Comparison of ENCODE assay signal across 8 cellular contexts in genomic region chr3:153159771-153160397, GRCh38. TPM values are rescaled to one million over a fixed set of nuclear protein-coding genes. Genes with fewer than 3 reads are reported as not detected.
A peak's percentile ranks its signal among the peaks of the same experiment; 100 is the strongest.
DNase-seq lines count a peak whose midpoint lies in the region; ATAC-seq and TF ChIP-seq lines count a peak whose summit lies in the region.

No MANE protein-coding gene starts in this region.

- peak overlapping the region; percentile 94 for H3K4me3 ChIP-seq in GM12865 (ENCODE audit: low read depth, low read length)
- H3K4me3 ChIP-seq in WI38 (ENCODE audit: low read depth, low read length), result peak overlapping the region; percentile 68
- H3K4me3 ChIP-seq in skeletal muscle cell (ENCODE audit: low read depth, low read length), result peak overlapping the region; percentile 78

- TF ChIP-seq CTCF in GM12865 (IDR thresholded peaks at IDR 0.05; ENCODE audit: insufficient read depth, low read depth, low read length, missing control alignments) (no peak), WI38 (IDR thresholded peaks at IDR 0.05; ENCODE audit: low read depth, low read length) (no peak), foreskin keratinocyte (conservative IDR thresholded peaks at IDR 0.05) (no peak)

- peak overlapping the region; percentile 98 for H3K27ac ChIP-seq in foreskin keratinocyte

- ATAC-seq in foreskin keratinocyte, result no peak
- ATAC-seq in HG02642 (IDR thresholded peaks at IDR 0.05; ENCODE audit: poor library complexity, unreplicated experiment), result no peak

- no peaks in the 10 kb centered on the region for H3K27me3 ChIP-seq in foreskin keratinocyte

- peaks cover 14% of the 10 kb centered on the region for H3K4me1 ChIP-seq in foreskin keratinocyte

- DNase-seq in GM12865 (ENCODE audit: low read depth) (no peak), foreskin keratinocyte (no peak), skeletal muscle cell (ENCODE audit: low read depth) (no peak), NCI-H2196 treated with DMSO at 0.1 percent for 48 hours (lab: John Stamatoyannopoulos, UW; ENCODE audit: unreplicated experiment) (no peak), cerebellum (ENCODE audit: low spot score) (no peak), middle frontal gyrus (ENCODE audit: extremely low spot score, low spot score) (no peak)

RNA-seq across cellular contexts. Expression of gene RAP2B, which starts 2.1 kb away (rescaled TPM):
- total RNA-seq in foreskin keratinocyte (25.8 and 28.0 TPM in 2 replicates), cerebellum (11.5 TPM)
- polyA plus RNA-seq in foreskin keratinocyte, result 11.8 and 12.2 TPM in 2 replicates
